Comparison of ENCODE assay signal across 24 cellular contexts in genomic region chr6:38488876-38489275, GRCh38.
"Had no signal": no experiment of that assay in that cellular context is flagged by ENCODE, and none has a peak within 500 bp of the region (broad histone marks: within the 10 kb centered on the region; RNA-seq: fewer than 3 reads in every experiment).

No MANE protein-coding gene starts in this region.

- DNase-seq: naive thymus-derived CD8-positive, alpha-beta T cell; nephron progenitor cell; nucleus accumbens; pancreas; psoas muscle; right cardiac atrium; right lobe of liver; sigmoid colon; small intestine; stimulated activated CD4-positive, alpha-beta T cell treated with anti-CD3 and anti-CD28 coated beads, Interleukin-15, amount 100 ng/mL, for 24 hours; stimulated activated CD4-positive, alpha-beta T cell treated with anti-CD3 and anti-CD28 coated beads, Interleukin-2, amount 100 ng/mL, for 24 hours; stimulated activated CD4-positive, alpha-beta T cell treated with anti-CD3 and anti-CD28 coated beads, Interleukin-2, amount 100 ng/mL, for 48 hours; stimulated activated CD4-positive, alpha-beta T cell treated with anti-CD3 and anti-CD28 coated beads, Interleukin-4, amount 100 ng/mL, for 24 hours; stimulated activated naive B cell treated with anti-CD40 and anti-IgM and Interleukin-4, amounts not matched to agents 10 μg/mL and 1 μg/mL and 100 μg/mL, for 72 hours; stimulated activated naive CD4-positive, alpha-beta T cell treated with Interleukin-2 at 50 U/mL for 16 hours; stomach; tibial artery; transverse colon; upper lobe of right lung; uterus had no signal

- H3K27me3 ChIP-seq: neutrophil, pancreas, right lobe of liver, sigmoid colon, stomach, tibial artery, transverse colon, upper lobe of right lung, uterus had no signal

- H3K9me3 ChIP-seq: neutrophil, pancreas, psoas muscle, right lobe of liver, sigmoid colon, stomach, thoracic aorta, tibial artery, transverse colon, upper lobe of right lung, uterus had no signal

- FAIRE-seq: pancreas, small intestine had no signal

- H3K36me3 ChIP-seq: neutrophil, pancreas, right lobe of liver, sigmoid colon, thoracic aorta, tibial artery, transverse colon, upper lobe of right lung, uterus had no signal

- ATAC-seq: naive thymus-derived CD8-positive, alpha-beta T cell; natural killer cell treated with Interleukin-12 subunit alpha and Interleukin-12 subunit beta and Interleukin-15 and Interleukin-18, amount 100 ng/mL, for 72 hours; pancreas; psoas muscle; right cardiac atrium; right lobe of liver; stimulated activated effector memory CD8-positive, alpha-beta T cell treated with anti-CD3 and anti-CD28 coated beads, Interleukin-12 subunit alpha, Interleukin-12 subunit beta, amount 100 ng/mL, for 72 hours; stimulated activated naive B cell treated with anti-CD40 and anti-IgM and Interleukin-4, amounts not matched to agents 10 μg/mL and 1 μg/mL and 100 μg/mL, for 72 hours; upper lobe of right lung had no signal

- H3K4me1 ChIP-seq: pancreas, psoas muscle, right lobe of liver, tibial artery, upper lobe of right lung, uterus had no signal

- H3K27ac ChIP-seq: neutrophil, pancreas, psoas muscle, right lobe of liver, sigmoid colon, stomach, thoracic aorta, tibial artery, transverse colon, upper lobe of right lung, uterus had no signal

- H3K4me3 ChIP-seq: pancreas, psoas muscle, right lobe of liver, sigmoid colon, stomach, thoracic aorta, tibial artery, transverse colon, upper lobe of right lung, uterus had no signal
